ENCODE assay signal across 1 cellular context in the genomic region with DNA sequence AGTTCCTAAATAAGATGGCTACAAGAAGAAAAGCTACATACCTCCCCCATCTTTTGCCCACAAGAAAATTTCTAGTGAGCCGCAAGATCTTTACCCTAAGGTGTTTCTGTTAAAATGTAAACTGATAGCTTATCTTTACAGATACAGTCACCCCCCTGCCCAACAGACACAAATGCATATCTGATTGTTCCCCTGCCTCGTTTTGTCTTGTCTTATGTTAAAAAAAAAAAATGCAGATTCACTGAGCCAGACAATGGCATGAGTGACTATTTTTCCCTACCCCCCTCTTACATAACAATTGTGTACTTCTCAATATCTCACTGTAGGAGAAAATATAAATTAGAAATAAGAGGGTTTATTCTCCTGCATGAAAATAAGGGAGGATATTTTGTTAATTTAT.
TF ChIP-seq lines count a peak whose summit lies in the region.

No MANE protein-coding gene starts in this region.

TF ChIP-seq in WTC11, 78 proteins besides CTCF, POLR2A, EP300 and RAD21 (continued from another document):
- TF ChIP-seq PRDM15 (CRISPR knock-in tag; IDR thresholded peaks at IDR 0.05) (no peak), ETV6 (CRISPR knock-in tag; IDR thresholded peaks at IDR 0.05) (no peak), IRF1 (CRISPR knock-in tag; IDR thresholded peaks at IDR 0.05) (no peak), ATF3 (CRISPR knock-in tag; conservative IDR thresholded peaks at IDR 0.05) (no peak)
